8 cellular contexts compared by ENCODE assay signal in genomic region chr4:150217192-150217591, GRCh38.
A peak's percentile ranks its signal among the peaks of the same experiment; 100 is the strongest.
DNase-seq lines count a peak whose midpoint lies in the region; ATAC-seq and TF ChIP-seq lines count a peak whose summit lies in the region.

No MANE protein-coding gene starts in this region.

- H3K27ac Mint-ChIP-seq in brain = peak overlapping the region; percentile 74 to 93 (median 88)

- H3K4me1 ChIP-seq in BE2C (no peaks in the 10 kb centered on the region; the same call in 1 of the 2 replicates), left lung (no peaks in the 10 kb centered on the region), gastrocnemius medialis (no peaks in the 10 kb centered on the region), testis (no peaks in the 10 kb centered on the region)

- H3K4me3 ChIP-seq in BE2C (ENCODE audit: low read depth, low read length) (no peak overlapping the region), left lung (no peak overlapping the region), gastrocnemius medialis (no peak overlapping the region), testis (no peak overlapping the region)

- H3K9me3 ChIP-seq in BE2C = no peaks in the 10 kb centered on the region
- no peaks in the 10 kb centered on the region for H3K9me3 ChIP-seq in left lung
- no peaks in the 10 kb centered on the region for H3K9me3 ChIP-seq in gastrocnemius medialis
- H3K9me3 ChIP-seq in testis = no peaks in the 10 kb centered on the region

- peak overlapping the region in 4 of 5 experiments; percentile 32 to 61 (median 49) for H3K4me3 Mint-ChIP-seq in brain

- H3K27ac ChIP-seq in left lung (no peak overlapping the region), gastrocnemius medialis (no peak overlapping the region), testis (no peak overlapping the region)

- WGBS in testis, 2 donors = 56 to 63% methylated on average over 3 of the region's 3 CpGs

- ATAC-seq in left lung (peak; percentile 58), HG02798 (IDR thresholded peaks at IDR 0.05; ENCODE audit: poor library complexity, unreplicated experiment) (no peak), gastrocnemius medialis (no peak)

- TF ChIP-seq POLR2A in gastrocnemius medialis (IDR thresholded peaks at IDR 0.05) = no peak
- no peak for TF ChIP-seq POLR2A in testis (IDR thresholded peaks at IDR 0.05)

- H3K4me1 Mint-ChIP-seq in brain = peaks cover 55% of the 10 kb centered on the region

- H3K27me3 ChIP-seq in BE2C (no peaks in the 10 kb centered on the region), left lung (no peaks in the 10 kb centered on the region), gastrocnemius medialis (no peaks in the 10 kb centered on the region), testis (no peaks in the 10 kb centered on the region)

- no peaks in the 10 kb centered on the region for H3K36me3 ChIP-seq in BE2C
- H3K36me3 ChIP-seq in left lung = no peaks in the 10 kb centered on the region
- H3K36me3 ChIP-seq in gastrocnemius medialis = no peaks in the 10 kb centered on the region
- H3K36me3 ChIP-seq in testis (ENCODE audit: low read depth, missing control alignments) = no peaks in the 10 kb centered on the region

- no peaks in the 10 kb centered on the region for H3K9me3 Mint-ChIP-seq in brain

- no peaks in the 10 kb centered on the region for H3K27me3 Mint-ChIP-seq in brain

- H3K36me3 Mint-ChIP-seq in brain = peaks cover 45% of the 10 kb centered on the region

- in situ Hi-C loops in gastrocnemius medialis (cut with MboI; ENCODE audit: low sequenced_read_pairs in 4 of 4) = loop anchor here (10.0 to 25.0 kb wide), 2 partner anchors 205 to 212 kb away; no protein-coding TSS in a partner anchor

- intact Hi-C loops in left lung (cut with DNase I) = loop anchor here in 1 of 2 donors (10.0 kb wide), 1 partner anchor 212 kb away; no protein-coding TSS in a partner anchor
- intact Hi-C loops in gastrocnemius medialis (cut with DNase I; ENCODE audit: low total_unique reads) = no loop called here
- intact Hi-C loops in testis (cut with DNase I; ENCODE audit: low total_unique reads) = loop anchor here (10.0 kb wide), 1 partner anchor 202 kb away; no protein-coding TSS in a partner anchor

- DNase-seq in BE2C = peak; percentile 26
- peak; percentile 40 for DNase-seq in NCI-H1092 (lab: John Stamatoyannopoulos, UW)
- DNase-seq in left lung = no peak
- no peak for DNase-seq in SKM-1 treated with dmso at 0.1 percent for 144 hours (lab: John Stamatoyannopoulos, UW; ENCODE audit: unreplicated experiment)
- DNase-seq in gastrocnemius medialis = no peak
- no peak for DNase-seq in testis

- TF ChIP-seq CTCF in BE2C (IDR thresholded peaks at IDR 0.05; ENCODE audit: low read depth, low read length) (peak; percentile 64), brain (conservative IDR thresholded peaks at IDR 0.05) (peak; percentile 59 to 73), left lung (IDR thresholded peaks at IDR 0.05) (no peak), gastrocnemius medialis (IDR thresholded peaks at IDR 0.05 in 4 of 5, conservative IDR thresholded peaks at IDR 0.05 in 1 of 5) (no peak), testis (IDR thresholded peaks at IDR 0.05) (peak in 1 of 3 experiments; percentile 7)

Comparison
In these comparisons a context has a peak if more than half of its experiments do, and no peak if none do; other contexts are left out.
1. DNase-seq: peak in BE2C (single experiment) and NCI-H1092 (single experiment); none in left lung (0 of 2), SKM-1 treated with dmso at 0.1 percent for 144 hours (single experiment), gastrocnemius medialis (0 of 2) and testis (single experiment).
2. CTCF ChIP-seq: peak in BE2C (single experiment) and brain (2 of 2); none in left lung (0 of 2) and gastrocnemius medialis (0 of 5).